Comparison of ENCODE assay signal across 9 cellular contexts in genomic region chr15:60787737-60788513, GRCh38.
A peak's percentile ranks its signal among the peaks of the same experiment; 100 is the strongest.
DNase-seq lines count a peak whose midpoint lies in the region; ATAC-seq and TF ChIP-seq lines count a peak whose summit lies in the region.
"Had no signal": no experiment of that assay in that cellular context is flagged by ENCODE, and none has a peak within 500 bp of the region (broad histone marks: within the 10 kb centered on the region; RNA-seq: fewer than 3 reads in every experiment).

No MANE protein-coding gene starts in this region.

- no peak for TF ChIP-seq EP300 in ovary (IDR thresholded peaks at IDR 0.05)

- CTCF ChIA-PET in activated CD4-positive, alpha-beta memory T cell treated with anti-CD3 and anti-CD28 coated beads for 36 hours (lab: Charles Lee) = interaction anchor here (0.6 to 3.7 kb wide), 34 partner anchors 8 to 1117 kb away, joined by 3 to 28 read pairs (median 4); no protein-coding TSS in a partner anchor

- H3K27ac Mint-ChIP-seq in activated CD4-positive, alpha-beta memory T cell treated with anti-CD3 and anti-CD28 coated beads for 36 hours = peak overlapping the region; percentile 79
- peak overlapping the region; percentile 75 for H3K27ac Mint-ChIP-seq in stimulated activated naive CD8-positive, alpha-beta T cell treated with anti-CD3 and anti-CD28 coated beads, Interleukin-15, Interleukin-2, amounts not matched to agents 100 ng/mL and 50 ng/mL, for 24 hours

- TF ChIP-seq CTCF in fibroblast of villous mesenchyme (IDR thresholded peaks at IDR 0.05; ENCODE audit: insufficient read depth, low read depth, low read length) (peak; percentile 59), ovary (IDR thresholded peaks at IDR 0.05) (no peak)

- H3K9me3 Mint-ChIP-seq in activated CD4-positive, alpha-beta memory T cell treated with anti-CD3 and anti-CD28 coated beads for 36 hours = peaks cover 13% of the 10 kb centered on the region
- H3K9me3 Mint-ChIP-seq in stimulated activated naive CD8-positive, alpha-beta T cell treated with anti-CD3 and anti-CD28 coated beads, Interleukin-15, Interleukin-2, amounts not matched to agents 100 ng/mL and 50 ng/mL, for 24 hours = peaks cover 7% of the 10 kb centered on the region

- intact Hi-C loops in activated CD4-positive, alpha-beta memory T cell treated with anti-CD3 and anti-CD28 coated beads for 36 hours (cut with micrococcal nuclease) = loop anchor here (1.0 kb wide), 2 partner anchors 12 to 14 kb away; no protein-coding TSS in a partner anchor
- intact Hi-C loops in ovary (cut with DNase I) = no loop called here

- no peaks in the 10 kb centered on the region for H3K4me1 ChIP-seq in ovary (ENCODE audit: insufficient read depth)
- H3K4me1 ChIP-seq: A549 had no signal

- no peak overlapping the region for H3K27ac ChIP-seq in ovary
- H3K27ac ChIP-seq: A549 had no signal

- POLR2A ChIA-PET in activated CD4-positive, alpha-beta memory T cell treated with anti-CD3 and anti-CD28 coated beads for 36 hours (lab: Charles Lee) = interaction anchor here (0.9 to 2.9 kb wide), 7 partner anchors 10 to 390 kb away, joined by 3 to 20 read pairs (median 3); no protein-coding TSS in a partner anchor

- H3K4me3 ChIP-seq in fibroblast of villous mesenchyme (ENCODE audit: low read depth, low read length) = no peak overlapping the region
- H3K4me3 ChIP-seq in ovary = no peak overlapping the region
- H3K4me3 ChIP-seq: A549 had no signal

- peak overlapping the region; percentile 13 for H3K4me3 Mint-ChIP-seq in activated CD4-positive, alpha-beta memory T cell treated with anti-CD3 and anti-CD28 coated beads for 36 hours
- H3K4me3 Mint-ChIP-seq in stimulated activated naive CD8-positive, alpha-beta T cell treated with anti-CD3 and anti-CD28 coated beads, Interleukin-15, Interleukin-2, amounts not matched to agents 100 ng/mL and 50 ng/mL, for 24 hours = no peak overlapping the region

- peak; percentile 74 to 75 for ATAC-seq in activated CD4-positive, CD25-positive, alpha-beta regulatory T cell treated with anti-CD3 and anti-CD28 coated beads, Interleukin-2, amount 50 U/mL, for 24 hours
- no peak for ATAC-seq in HG02678 (IDR thresholded peaks at IDR 0.05; ENCODE audit: unreplicated experiment)

- DNase-seq in activated CD4-positive, CD25-positive, alpha-beta regulatory T cell treated with anti-CD3 and anti-CD28 coated beads, Interleukin-2, amount 50 U/mL, for 72 hours = no peak
- peak; percentile 69 for DNase-seq in activated CD4-positive, alpha-beta memory T cell treated with anti-CD3 and anti-CD28 coated beads for 36 hours
- DNase-seq in fibroblast of villous mesenchyme (ENCODE audit: low read depth) = no peak
- no peak for DNase-seq in AG08396 (ENCODE audit: low spot score)
- DNase-seq in ovary = no peak

- H3K36me3 ChIP-seq in ovary = no peaks in the 10 kb centered on the region

- no peaks in the 10 kb centered on the region for H3K9me3 ChIP-seq in ovary
- H3K9me3 ChIP-seq: A549 had no signal

- TF ChIP-seq POLR2A in ovary (IDR thresholded peaks at IDR 0.05) = no peak

- no peaks in the 10 kb centered on the region for H3K27me3 ChIP-seq in ovary

- H3K36me3 Mint-ChIP-seq in activated CD4-positive, alpha-beta memory T cell treated with anti-CD3 and anti-CD28 coated beads for 36 hours = peaks cover 15% of the 10 kb centered on the region
- H3K36me3 Mint-ChIP-seq in stimulated activated naive CD8-positive, alpha-beta T cell treated with anti-CD3 and anti-CD28 coated beads, Interleukin-15, Interleukin-2, amounts not matched to agents 100 ng/mL and 50 ng/mL, for 24 hours (ENCODE audit: low read depth) = peaks cover 5% of the 10 kb centered on the region

- WGBS in ovary, 3 donors = 71 to 93% (median 82%) methylated on average over 8 of the region's 8 CpGs

- no peaks in the 10 kb centered on the region for H3K27me3 Mint-ChIP-seq in activated CD4-positive, alpha-beta memory T cell treated with anti-CD3 and anti-CD28 coated beads for 36 hours
- H3K27me3 Mint-ChIP-seq in stimulated activated naive CD8-positive, alpha-beta T cell treated with anti-CD3 and anti-CD28 coated beads, Interleukin-15, Interleukin-2, amounts not matched to agents 100 ng/mL and 50 ng/mL, for 24 hours = no peaks in the 10 kb centered on the region

- peaks cover 72% of the 10 kb centered on the region for H3K4me1 Mint-ChIP-seq in activated CD4-positive, alpha-beta memory T cell treated with anti-CD3 and anti-CD28 coated beads for 36 hours (ENCODE audit: low read depth)
- peaks cover 20% of the 10 kb centered on the region for H3K4me1 Mint-ChIP-seq in stimulated activated naive CD8-positive, alpha-beta T cell treated with anti-CD3 and anti-CD28 coated beads, Interleukin-15, Interleukin-2, amounts not matched to agents 100 ng/mL and 50 ng/mL, for 24 hours (ENCODE audit: low read depth)
